17 cellular contexts compared by ENCODE assay signal in the genomic region with DNA sequence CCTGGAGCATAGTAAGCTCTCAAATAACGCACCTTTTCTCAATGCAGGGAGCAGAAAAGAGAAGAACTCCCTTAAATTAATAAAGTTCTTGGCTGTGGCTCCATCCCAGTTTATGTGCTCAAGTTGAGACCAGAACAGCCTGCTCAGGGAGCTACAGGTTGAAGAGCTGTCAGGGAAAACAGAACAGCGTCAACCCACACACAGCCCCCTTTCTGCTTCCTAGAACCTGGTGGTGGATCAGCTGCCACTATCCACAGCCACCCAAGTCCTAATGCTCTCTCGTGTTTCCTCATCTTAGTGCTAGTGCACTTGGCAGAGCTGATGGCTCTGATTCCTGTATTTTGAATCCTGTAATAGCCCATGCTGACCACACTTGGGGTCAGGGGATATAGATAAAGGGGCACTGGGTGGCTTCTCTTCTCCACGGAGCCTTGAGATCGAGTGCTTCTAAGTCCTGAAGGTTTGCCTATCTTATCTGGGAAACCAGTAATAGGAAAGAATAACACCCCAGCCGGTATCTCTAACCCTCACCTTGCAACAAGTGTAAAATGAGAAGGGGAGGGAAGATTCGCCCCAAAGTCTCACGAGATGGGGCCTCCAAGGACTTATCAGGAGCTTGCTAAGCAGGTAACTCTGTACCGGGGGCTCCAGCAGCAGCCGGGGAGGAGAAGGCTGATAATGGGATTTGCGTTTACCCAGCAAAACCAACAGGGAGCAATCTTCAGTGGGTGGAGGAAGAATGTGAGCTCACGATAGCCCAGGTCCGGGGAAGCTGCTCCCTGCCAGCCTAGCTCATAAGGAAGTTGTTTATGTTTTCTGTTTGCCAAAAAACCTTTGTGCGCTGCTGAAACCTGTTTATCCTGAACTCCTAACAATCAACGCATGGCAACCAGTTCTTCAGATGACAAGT.
DNase-seq lines count a peak whose midpoint lies in the region; ATAC-seq, FAIRE-seq and TF ChIP-seq lines count a peak whose summit lies in the region.
"Had no signal": no experiment of that assay in that cellular context is flagged by ENCODE, and none has a peak within 500 bp of the region (broad histone marks: within the 10 kb centered on the region; RNA-seq: fewer than 3 reads in every experiment).

No MANE protein-coding gene starts in this region.

- peak overlapping the region; percentile 8 for H3K9ac ChIP-seq in keratinocyte (ENCODE audit: control insufficient read depth, extremely low read depth, insufficient read depth, low read length)

- H2AFZ ChIP-seq in keratinocyte (ENCODE audit: control insufficient read depth, low read length) = peak overlapping the region; percentile 68

- TF ChIP-seq CTCF in body of pancreas (IDR thresholded peaks at IDR 0.05) (no peak), keratinocyte (optimal IDR thresholded peaks at IDR 0.05 in 1 of 3, IDR thresholded peaks at IDR 0.05 in 1 of 3, conservative IDR thresholded peaks at IDR 0.05 in 1 of 3; ENCODE audit: extremely low read depth in 1 of 3, insufficient read depth in 2 of 3, low read length in 3 of 3) (no peak), uterus (IDR thresholded peaks at IDR 0.05) (no peak)

- H3K4me1 ChIP-seq in body of pancreas (peaks cover 9% of the 10 kb centered on the region), keratinocyte (ENCODE audit: control insufficient read depth, extremely low read depth, insufficient read depth, low read length) (peaks cover 37% of the 10 kb centered on the region), uterus (no peaks in the 10 kb centered on the region)

- no peaks in the 10 kb centered on the region for H3K79me2 ChIP-seq in keratinocyte (ENCODE audit: control insufficient read depth, insufficient read depth, low read length)

- TF ChIP-seq POLR2A in body of pancreas (IDR thresholded peaks at IDR 0.05) (no peak), uterus (IDR thresholded peaks at IDR 0.05) (no peak)

- H3K36me3 ChIP-seq in body of pancreas (replicated peaks in 1 of 2; ENCODE audit: insufficient read depth in 1 of 2, low read depth in 2 of 2) (no peaks in the 10 kb centered on the region), keratinocyte (ENCODE audit: control insufficient read depth in 2 of 2, extremely low read depth in 1 of 2, insufficient read depth in 2 of 2, low read length in 2 of 2) (no peaks in the 10 kb centered on the region), uterus (no peaks in the 10 kb centered on the region)

- no peaks in the 10 kb centered on the region for H3K27me3 ChIP-seq in body of pancreas
- no peaks in the 10 kb centered on the region for H3K27me3 ChIP-seq in keratinocyte (ENCODE audit: control insufficient read depth, extremely low read depth, insufficient read depth, low read length)
- H3K27me3 ChIP-seq in uterus = no peaks in the 10 kb centered on the region
- H3K27me3 ChIP-seq: dorsolateral prefrontal cortex had no signal

- H4K20me1 ChIP-seq in keratinocyte (ENCODE audit: control insufficient read depth, extremely low read depth, insufficient read depth, low read length) = no peaks in the 10 kb centered on the region

- peak overlapping the region; percentile 62 for H3K4me2 ChIP-seq in keratinocyte (ENCODE audit: control insufficient read depth, extremely low read depth, insufficient read depth, low read depth, low read length)

- DNase-seq in CMK (ENCODE audit: low read depth) = peak; percentile 85
- DNase-seq in NCI-H2029 treated with DMSO at 0.1 percent for 48 hours (lab: John Stamatoyannopoulos, UW) = peak; percentile 22
- peak in 3 of 4 donors; percentile 18 to 44 (median 39) for DNase-seq in body of pancreas
- no peak for DNase-seq in keratinocyte (ENCODE audit: low read depth, low spot score)
- DNase-seq in uterus = no peak
- no peak for DNase-seq in dermis blood vessel endothelial cell
- DNase-seq: activated CD4-positive, CD25-positive, alpha-beta regulatory T cell; activated naive CD4-positive, alpha-beta T cell treated with anti-CD3 and anti-CD28 coated beads, Interleukin-2, amount 10 ng/mL, durations not matched to agents 7 days and 5 days; dorsolateral prefrontal cortex; NCI-H1048; right cardiac atrium; stimulated activated CD4-positive, alpha-beta T cell treated with anti-CD3 and anti-CD28 coated beads, Interleukin-2, amount 100 ng/mL, for 24 hours had no signal

- H3K4me3 ChIP-seq in body of pancreas (no peak overlapping the region), keratinocyte (ENCODE audit: control insufficient read depth in 2 of 3, extremely low read depth in 1 of 3, insufficient read depth in 2 of 3, low read depth in 1 of 3, low read length in 3 of 3) (no peak overlapping the region), uterus (no peak overlapping the region)
- H3K4me3 ChIP-seq: dorsolateral prefrontal cortex had no signal

- ATAC-seq in body of pancreas (peak; percentile 74), HG03520 (IDR thresholded peaks at IDR 0.05; ENCODE audit: unreplicated experiment) (no peak), HG03439 (IDR thresholded peaks at IDR 0.05; ENCODE audit: unreplicated experiment) (no peak)
- ATAC-seq: HepG2, Panc1 had no signal

- no peak for FAIRE-seq in keratinocyte (lab: Jason Lieb, UNC)
- FAIRE-seq: GM19239, HepG2 had no signal

- H3K9me3 ChIP-seq in body of pancreas (no peaks in the 10 kb centered on the region), keratinocyte (ENCODE audit: control insufficient read depth, low read depth, low read length) (no peaks in the 10 kb centered on the region), uterus (no peaks in the 10 kb centered on the region)

- dilution Hi-C loops in keratinocyte (cut with MboI; ENCODE audit: extremely low pct_ligation_motif_present, low sequenced_read_pairs) = no loop called here

- H3K27ac ChIP-seq in body of pancreas (no peak overlapping the region), keratinocyte (ENCODE audit: control insufficient read depth, insufficient read depth, low read length) (no peak overlapping the region), uterus (no peak overlapping the region)
- H3K27ac ChIP-seq: dorsolateral prefrontal cortex had no signal

- WGBS in body of pancreas, 2 donors = 32 to 43% methylated on average over 15 of the region's 15 CpGs

- intact Hi-C loops in body of pancreas (cut with DNase I) (no loop called here), uterus (cut with DNase I; ENCODE audit: low total_unique reads) (no loop called here)

- no peaks in the 10 kb centered on the region for H3K9me1 ChIP-seq in keratinocyte (ENCODE audit: control insufficient read depth, extremely low read depth, insufficient read depth, low read length)

Comparison
In these comparisons a context has a peak if more than half of its experiments do, and no peak if none do; other contexts are left out.
1. DNase-seq: peak in CMK (single experiment), NCI-H2029 treated with DMSO at 0.1 percent for 48 hours (single experiment) and body of pancreas (3 of 4); none in keratinocyte (single experiment), uterus (0 of 2) and dermis blood vessel endothelial cell (single experiment).